In the genomic region with DNA sequence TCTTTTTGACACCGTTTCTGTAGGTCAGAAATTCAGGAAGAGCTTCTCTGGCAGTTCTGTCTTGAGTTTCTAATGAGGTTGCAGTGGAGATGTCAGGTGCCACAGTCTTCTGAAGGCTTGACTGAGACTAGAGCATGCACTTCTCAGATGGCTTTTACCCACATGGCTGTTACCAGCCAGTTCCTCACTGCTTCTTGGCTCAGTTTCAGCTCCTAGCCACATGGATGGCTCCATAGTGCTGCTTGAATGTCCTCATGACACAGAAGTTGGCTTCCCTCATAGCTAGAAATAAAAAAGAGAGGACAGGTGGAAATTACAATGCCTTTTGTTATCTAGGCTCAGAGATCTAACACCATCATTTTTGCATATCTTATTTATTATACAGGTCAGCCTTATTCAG, we compare ENCODE assay signal across 22 cellular contexts. TPM values are rescaled to one million over a fixed set of nuclear protein-coding genes. Genes with fewer than 3 reads are reported as not detected.
DNase-seq lines count a peak whose midpoint lies in the region; ATAC-seq, FAIRE-seq and TF ChIP-seq lines count a peak whose summit lies in the region.
"Had no signal": no experiment of that assay in that cellular context is flagged by ENCODE, and none has a peak within 500 bp of the region (broad histone marks: within the 10 kb centered on the region; RNA-seq: fewer than 3 reads in every experiment).

No MANE protein-coding gene starts in this region.

- H3K9ac ChIP-seq in GM12878 (ENCODE audit: control insufficient read depth, insufficient read depth, low read length): no peak overlapping the region

- TF ChIP-seq POLR2A in NB4 (IDR thresholded peaks at IDR 0.05; ENCODE audit: extremely low read depth, insufficient read length) (no peak), GM12878 (IDR thresholded peaks at IDR 0.05; ENCODE audit: low read depth, low read length) (no peak)

- 0% methylated on average over 1 of the region's 1 CpG for WGBS in GM12878 (ENCODE audit: insufficient coverage, insufficient replicate concordance, low lambda C conversion rate, missing lambda C conversion rate)

- BruUV-seq in GM12878 (replicated peaks; lab: Mats Ljungman, UMichigan): no TSS peak

- H3K36me3 Mint-ChIP-seq in activated CD4-positive, alpha-beta T cell treated with anti-CD3 and anti-CD28 coated beads, Interleukin-2, amount 10 ng/mL, durations not matched to agents 7 days and 5 days (ENCODE audit: low read depth): no peaks in the 10 kb centered on the region
- H3K36me3 Mint-ChIP-seq in stimulated activated effector memory CD8-positive, alpha-beta T cell treated with anti-CD3 and anti-CD28 coated beads, Interleukin-12 subunit alpha, Interleukin-12 subunit beta, amount 100 ng/mL, for 72 hours: no peaks in the 10 kb centered on the region
- H3K36me3 Mint-ChIP-seq: activated naive CD8-positive, alpha-beta T cell treated with anti-CD3 and anti-CD28 coated beads, Interleukin-2, amount 10 ng/mL, durations not matched to agents 7 days and 5 days; IgD-negative memory B cell had no signal

- H2AFZ ChIP-seq in GM12878 (ENCODE audit: control insufficient read depth, low read depth, low read length): no peak overlapping the region

- H3K4me1 Mint-ChIP-seq in activated CD4-positive, alpha-beta T cell treated with anti-CD3 and anti-CD28 coated beads, Interleukin-2, amount 10 ng/mL, durations not matched to agents 7 days and 5 days: no peaks in the 10 kb centered on the region
- H3K4me1 Mint-ChIP-seq in stimulated activated effector memory CD8-positive, alpha-beta T cell treated with anti-CD3 and anti-CD28 coated beads, Interleukin-12 subunit alpha, Interleukin-12 subunit beta, amount 100 ng/mL, for 72 hours: no peaks in the 10 kb centered on the region
- H3K4me1 Mint-ChIP-seq: activated naive CD8-positive, alpha-beta T cell treated with anti-CD3 and anti-CD28 coated beads, Interleukin-2, amount 10 ng/mL, durations not matched to agents 7 days and 5 days; IgD-negative memory B cell had no signal

- H3K4me1 ChIP-seq in GM12878 (ENCODE audit: control insufficient read depth, insufficient read depth, low read length): no peaks in the 10 kb centered on the region
- H3K4me1 ChIP-seq: suprapubic skin had no signal

- H3K4me3 ChIP-seq in NB4 (ENCODE audit: low read depth, low read length): no peak overlapping the region
- no peak overlapping the region for H3K4me3 ChIP-seq in GM12878
- H3K4me3 ChIP-seq: suprapubic skin had no signal

- intact Hi-C loops in GM12878 (cut with micrococcal nuclease; ENCODE audit: unreplicated experiment): no loop called here

- RAD21 ChIA-PET in GM12878 (lab: Charles Lee; ENCODE audit: unreplicated experiment): interaction anchor here (0.6 kb wide), 1 partner anchor 461 kb away, joined by 3 read pairs; no protein-coding TSS in a partner anchor

- H3K79me2 ChIP-seq in GM12878 (ENCODE audit: control insufficient read depth, insufficient read depth, low read length): no peaks in the 10 kb centered on the region

- TF ChIP-seq CTCF in NB4 (IDR thresholded peaks at IDR 0.05; ENCODE audit: low read depth, low read length) (no peak), GM12878 (IDR thresholded peaks at IDR 0.05 in 2 of 3, conservative IDR thresholded peaks at IDR 0.05 in 1 of 3; ENCODE audit: control insufficient read depth in 2 of 3, extremely low read depth in 1 of 3, insufficient read depth in 1 of 3, low read depth in 3 of 3, low read length in 3 of 3) (no peak)

- TF ChIP-seq RAD21 in GM12878 (IDR thresholded peaks at IDR 0.05; ENCODE audit: insufficient read depth, low read depth, low read length): no peak

- POLR2A ChIA-PET in activated CD4-positive, alpha-beta T cell treated with anti-CD3 and anti-CD28 coated beads, Interleukin-2, amount 10 ng/mL, durations not matched to agents 7 days and 5 days (lab: Charles Lee): no interaction called here
- POLR2A ChIA-PET in GM12878 (lab: Charles Lee): no interaction called here

- TF ChIP-seq EP300 in GM12878 (IDR thresholded peaks at IDR 0.05; ENCODE audit: borderline replicate concordance in 1 of 2, control insufficient read depth in 1 of 2, low read depth in 2 of 2, low read length in 2 of 2): no peak

- H3K27me3 ChIP-seq in GM12878 (replicated peaks in 1 of 2; ENCODE audit: control insufficient read depth in 2 of 2, insufficient read depth in 2 of 2, low read length in 1 of 2): no peaks in the 10 kb centered on the region; a peak in 1 of 4 replicates
- H3K27me3 ChIP-seq: brain microvascular endothelial cell, suprapubic skin had no signal

- peaks cover 24% of the 10 kb centered on the region for H3K27me3 Mint-ChIP-seq in activated CD4-positive, alpha-beta T cell treated with anti-CD3 and anti-CD28 coated beads, Interleukin-2, amount 10 ng/mL, durations not matched to agents 7 days and 5 days
- H3K27me3 Mint-ChIP-seq: IgD-negative memory B cell had no signal

- CTCF ChIA-PET in activated CD4-positive, alpha-beta T cell treated with anti-CD3 and anti-CD28 coated beads, Interleukin-2, amount 10 ng/mL, durations not matched to agents 7 days and 5 days (lab: Charles Lee): no interaction called here
- CTCF ChIA-PET in GM12878 (lab: Yijun Ruan, JAX): interaction anchor here (1.0 to 1.2 kb wide), 2 partner anchors 9 to 168 kb away, joined by 3 to 4 read pairs; no protein-coding TSS in a partner anchor

- no peak overlapping the region for H3K4me3 Mint-ChIP-seq in activated CD4-positive, alpha-beta T cell treated with anti-CD3 and anti-CD28 coated beads, Interleukin-2, amount 10 ng/mL, durations not matched to agents 7 days and 5 days
- no peak overlapping the region for H3K4me3 Mint-ChIP-seq in stimulated activated effector memory CD8-positive, alpha-beta T cell treated with anti-CD3 and anti-CD28 coated beads, Interleukin-12 subunit alpha, Interleukin-12 subunit beta, amount 100 ng/mL, for 72 hours
- H3K4me3 Mint-ChIP-seq: activated CD8-positive, alpha-beta T cell treated with anti-CD3 and anti-CD28 coated beads for 36 hours; activated naive CD8-positive, alpha-beta T cell treated with anti-CD3 and anti-CD28 coated beads, Interleukin-2, amount 10 ng/mL, durations not matched to agents 7 days and 5 days; IgD-negative memory B cell had no signal

- H4K20me1 ChIP-seq in GM12878 (ENCODE audit: control insufficient read depth, insufficient read depth): no peaks in the 10 kb centered on the region

- no peaks in the 10 kb centered on the region for H3K9me3 Mint-ChIP-seq in activated CD4-positive, alpha-beta T cell treated with anti-CD3 and anti-CD28 coated beads, Interleukin-2, amount 10 ng/mL, durations not matched to agents 7 days and 5 days
- H3K9me3 Mint-ChIP-seq in stimulated activated effector memory CD8-positive, alpha-beta T cell treated with anti-CD3 and anti-CD28 coated beads, Interleukin-12 subunit alpha, Interleukin-12 subunit beta, amount 100 ng/mL, for 72 hours: no peaks in the 10 kb centered on the region
- H3K9me3 Mint-ChIP-seq: activated CD8-positive, alpha-beta T cell treated with anti-CD3 and anti-CD28 coated beads for 36 hours; activated naive CD8-positive, alpha-beta T cell treated with anti-CD3 and anti-CD28 coated beads, Interleukin-2, amount 10 ng/mL, durations not matched to agents 7 days and 5 days had no signal

- SMC1A ChIA-PET in GM12878 (lab: Charles Lee; ENCODE audit: uncharacterized antibody, unreplicated experiment): interaction anchor here (0.6 to 1.1 kb wide), 5 partner anchors 9 to 220 kb away, joined by 3 to 5 read pairs (median 3); no protein-coding TSS in a partner anchor

- no peak overlapping the region for H3K4me2 ChIP-seq in GM12878 (ENCODE audit: control insufficient read depth, insufficient read depth)

- ATAC-seq in GM12878 (peak; percentile 36; the same call in 1 of the 3 replicates), HG03280 (IDR thresholded peaks at IDR 0.05; ENCODE audit: unreplicated experiment) (no peak)
- ATAC-seq in stimulated activated effector memory CD8-positive, alpha-beta T cell treated with anti-CD3 and anti-CD28 coated beads, Interleukin-12 subunit alpha, Interleukin-12 subunit beta, amount 100 ng/mL, for 72 hours: peak; percentile 65
- ATAC-seq: activated CD8-positive, alpha-beta T cell treated with anti-CD3 and anti-CD28 coated beads for 36 hours; left ventricle myocardium superior had no signal

- in situ Hi-C loops in GM12878 (cut with MboI): no loop called here

- peak; percentile 16 for DNase-seq in activated CD4-positive, alpha-beta T cell treated with anti-CD3 and anti-CD28 coated beads, Interleukin-2, amount 10 ng/mL, durations not matched to agents 7 days and 5 days
- DNase-seq in activated CD4-positive, alpha-beta T cell treated with anti-CD3 and anti-CD28 coated beads, Interleukin-2, amount 50 U/mL, for 48 hours: no peak
- DNase-seq in NB4 (ENCODE audit: low read depth) (peak; percentile 30), GM12878 (ENCODE audit: low read depth, low spot score) (no peak), DMS79 (lab: John Stamatoyannopoulos, UW) (no peak), RKO (ENCODE audit: low spot score) (no peak)
- no peak for DNase-seq in stimulated activated effector memory CD8-positive, alpha-beta T cell treated with anti-CD3 and anti-CD28 coated beads, Interleukin-12 subunit alpha, Interleukin-12 subunit beta, amount 100 ng/mL, for 72 hours (ENCODE audit: low spot score in 2 of 2)
- DNase-seq: activated CD8-positive, alpha-beta T cell treated with anti-CD3 and anti-CD28 coated beads for 36 hours; activated naive CD8-positive, alpha-beta T cell treated with anti-CD3 and anti-CD28 coated beads, Interleukin-2, amount 10 ng/mL, durations not matched to agents 7 days and 5 days; activated T-cell treated with anti-CD3 and anti-CD28 coated beads, Interleukin-2, amount 50 U/mL, for 48 hours; brain microvascular endothelial cell; GF-D8; GOT3; left ventricle myocardium superior; NCI-H1105; small intestine; stimulated activated CD4-positive, alpha-beta T cell treated with anti-CD3 and anti-CD28 coated beads, Interleukin-4, amount 100 ng/mL, for 4 hours; stimulated activated CD8-positive, alpha-beta memory T cell treated with anti-CD3 and anti-CD28 coated beads, Interleukin-4, amount 100 ng/mL, for 48 hours had no signal

- H3K36me3 ChIP-seq in GM12878 (ENCODE audit: control insufficient read depth in 2 of 2, insufficient read depth in 2 of 2, low read length in 1 of 2): no peaks in the 10 kb centered on the region
- H3K36me3 ChIP-seq: brain microvascular endothelial cell, suprapubic skin had no signal

- H3K27ac Mint-ChIP-seq in activated CD4-positive, alpha-beta T cell treated with anti-CD3 and anti-CD28 coated beads, Interleukin-2, amount 10 ng/mL, durations not matched to agents 7 days and 5 days: no peak overlapping the region
- H3K27ac Mint-ChIP-seq in stimulated activated effector memory CD8-positive, alpha-beta T cell treated with anti-CD3 and anti-CD28 coated beads, Interleukin-12 subunit alpha, Interleukin-12 subunit beta, amount 100 ng/mL, for 72 hours: no peak overlapping the region
- H3K27ac Mint-ChIP-seq: activated CD8-positive, alpha-beta T cell treated with anti-CD3 and anti-CD28 coated beads for 36 hours; activated naive CD8-positive, alpha-beta T cell treated with anti-CD3 and anti-CD28 coated beads, Interleukin-2, amount 10 ng/mL, durations not matched to agents 7 days and 5 days had no signal

- no peaks in the 10 kb centered on the region for H3K9me3 ChIP-seq in GM12878 (replicated peaks; ENCODE audit: control insufficient read depth, insufficient read depth, low read length)
- H3K9me3 ChIP-seq: suprapubic skin had no signal

- no peak overlapping the region for H3K27ac ChIP-seq in GM12878 (ENCODE audit: control insufficient read depth, insufficient read depth)
- H3K27ac ChIP-seq: brain microvascular endothelial cell, suprapubic skin had no signal

- FAIRE-seq in GM12878 (lab: Jason Lieb, UNC): no peak
- FAIRE-seq: GM12892, small intestine had no signal

RNA-seq across cellular contexts. Expression of a gene that starts 38.1 kb away (rescaled TPM):
- total RNA-seq in activated CD4-positive, alpha-beta T cell treated with anti-CD3 and anti-CD28 coated beads, Interleukin-2, amount 10 ng/mL, durations not matched to agents 7 days and 5 days: 1 to 10 TPM; 2.2 to 2.5 TPM
- total RNA-seq in GM12878 (2013; cell fraction: nucleolus; rRNA removed): 4.3 and 5.0 TPM in 2 replicates
- total RNA-seq in GM12878 (2014; rRNA removed) (0.22 and 0.68 TPM in 2 replicates), GM12878 (2014; rRNA removed; fragmentation: Illumina TruSeq; extraction: Trizol) (0.28 and 0.85 TPM in 2 replicates), GM12878 (2021) (0.29 and 0.31 TPM in 2 replicates)
- 0.31 TPM for polyA plus RNA-seq in GM12878 (2011; ENCODE audit: low read depth)
- polyA plus RNA-seq in GM12878 (2011; rRNA removed) (3.7 and 5.9 TPM in 2 replicates), GM12878 (2014; fragmentation: Illumina TruSeq; extraction: Trizol) (0.17 and 0.19 TPM in 2 replicates), GM12878 (2014; fragmentation: Nextera tagmentation; extraction: Ambion mirVana) (under 1 TPM; 0.05 TPM), GM12878 (2014; rRNA removed) (0.17 and 0.42 TPM in 2 replicates), GM12878 (2016; fragmentation: Nextera tagmentation; extraction: Ambion mirVana) (under 1 TPM; 0.13 to 0.35 TPM)
- polyA plus RNA-seq in GM12878 (2011; cell fraction: cytosol; rRNA removed): 1.1 and 1.2 TPM in 2 replicates
- polyA plus RNA-seq in GM12878 (2011; cell fraction: nucleus; rRNA removed): 5.1 and 8.0 TPM in 2 replicates
- 0.56 and 0.69 TPM in 2 replicates for polyA plus RNA-seq in GM12878 (2012)
- 6.9 and 10.7 TPM in 2 replicates for polyA minus RNA-seq in GM12878 (2011; rRNA and poly(A)+ RNA removed)
- 1.7 and 3.3 TPM in 2 replicates for polyA minus RNA-seq in GM12878 (2011; cell fraction: cytosol; rRNA and poly(A)+ RNA removed)
- 15.2 and 27.0 TPM in 2 replicates for polyA minus RNA-seq in GM12878 (2011; cell fraction: nucleus; rRNA and poly(A)+ RNA removed)

Comparison
In these comparisons a context has a peak if more than half of its experiments do, and no peak if none do; other contexts are left out.
1. DNase-seq: peak in activated CD4-positive, alpha-beta T cell treated with anti-CD3 and anti-CD28 coated beads, Interleukin-2, amount 10 ng/mL, durations not matched to agents 7 days and 5 days (single experiment) and NB4 (single experiment); none in activated CD4-positive, alpha-beta T cell treated with anti-CD3 and anti-CD28 coated beads, Interleukin-2, amount 50 U/mL, for 48 hours (0 of 2), GM12878 (single experiment), stimulated activated effector memory CD8-positive, alpha-beta T cell treated with anti-CD3 and anti-CD28 coated beads, Interleukin-12 subunit alpha, Interleukin-12 subunit beta, amount 100 ng/mL, for 72 hours (0 of 2), DMS79 (single experiment) and RKO (single experiment).